ENCODE assay signal across 14 cellular contexts in genomic region chr19:48990400-48990799, GRCh38. TPM values are rescaled to one million over a fixed set of nuclear protein-coding genes. Genes with fewer than 3 reads are reported as not detected.
A peak's percentile ranks its signal among the peaks of the same experiment; 100 is the strongest.
DNase-seq lines count a peak whose midpoint lies in the region; ATAC-seq and TF ChIP-seq lines count a peak whose summit lies in the region.
"Had no signal": no experiment of that assay in that cellular context is flagged by ENCODE, and none has a peak within 500 bp of the region (broad histone marks: within the 10 kb centered on the region; RNA-seq: fewer than 3 reads in every experiment).

No MANE protein-coding gene starts in this region.

- TF ChIP-seq CTCF in endodermal cell (conservative IDR thresholded peaks at IDR 0.05) (no peak), progenitor cell of endocrine pancreas (IDR thresholded peaks at IDR 0.05; ENCODE audit: unreplicated experiment) (no peak), hepatocyte (IDR thresholded peaks at IDR 0.05; ENCODE audit: poor library complexity) (no peak)

- H3K9me2 ChIP-seq in hepatocyte (replicated peaks; ENCODE audit: insufficient read depth) = no peaks in the 10 kb centered on the region

- no peaks in the 10 kb centered on the region for H3K9me3 ChIP-seq in SJCRH30 (replicated peaks)
- H3K9me3 ChIP-seq in endodermal cell (ENCODE audit: control insufficient read depth, low read length) = no peaks in the 10 kb centered on the region
- H3K9me3 ChIP-seq in hepatocyte (ENCODE audit: low read depth) = no peaks in the 10 kb centered on the region
- H3K9me3 ChIP-seq: tibial nerve had no signal

- no peak overlapping the region for H3K4me3 Mint-ChIP-seq in T-helper 1 cell treated with Interleukin-12 subunit alpha and Interleukin-12 subunit beta and Interleukin-4 antibody, amounts not matched to agents 30 μg/mL and 1 μg/mL, for 36 hours
- H3K4me3 Mint-ChIP-seq in endodermal cell (peak overlapping the region; percentile 4), progenitor cell of endocrine pancreas (ENCODE audit: low read depth) (no peak overlapping the region)

- peaks cover 19% of the 10 kb centered on the region for H3K36me3 Mint-ChIP-seq in T-helper 1 cell treated with Interleukin-12 subunit alpha and Interleukin-12 subunit beta and Interleukin-4 antibody, amounts not matched to agents 30 μg/mL and 1 μg/mL, for 36 hours (ENCODE audit: low read depth)
- H3K36me3 Mint-ChIP-seq in endodermal cell (ENCODE audit: low read depth) = peaks cover 41% of the 10 kb centered on the region
- H3K36me3 Mint-ChIP-seq in progenitor cell of endocrine pancreas (ENCODE audit: insufficient read depth) = peaks cover 10% of the 10 kb centered on the region

- H3K9ac ChIP-seq in endodermal cell (ENCODE audit: extremely low read depth, low read length, poor library complexity, severe bottlenecking) = no peak overlapping the region

- H3K9me3 Mint-ChIP-seq in T-helper 1 cell treated with Interleukin-12 subunit alpha and Interleukin-12 subunit beta and Interleukin-4 antibody, amounts not matched to agents 30 μg/mL and 1 μg/mL, for 36 hours = no peaks in the 10 kb centered on the region
- H3K9me3 Mint-ChIP-seq in endodermal cell (no peaks in the 10 kb centered on the region), progenitor cell of endocrine pancreas (ENCODE audit: low read depth) (no peaks in the 10 kb centered on the region)
- H3K9me3 Mint-ChIP-seq: IgD-negative memory B cell had no signal

- H3K4me1 ChIP-seq in SJCRH30 = peaks cover 12% of the 10 kb centered on the region
- H3K4me1 ChIP-seq in endodermal cell (ENCODE audit: control insufficient read depth, insufficient read depth, low read length) = peaks cover 4% of the 10 kb centered on the region
- H3K4me1 ChIP-seq in hepatocyte (ENCODE audit: insufficient read depth) = peaks cover 18% of the 10 kb centered on the region

- H3K36me3 ChIP-seq in SJCRH30 (peaks cover 22% of the 10 kb centered on the region), endodermal cell (ENCODE audit: control insufficient read depth, insufficient read depth, low read length) (peaks cover 30% of the 10 kb centered on the region), hepatocyte (replicated peaks; ENCODE audit: insufficient read depth, low read depth) (no peaks in the 10 kb centered on the region)

- ATAC-seq in GM18502 (IDR thresholded peaks at IDR 0.05; ENCODE audit: poor library complexity, unreplicated experiment) (no peak), HG03139 (IDR thresholded peaks at IDR 0.05; ENCODE audit: unreplicated experiment) (no peak)
- ATAC-seq: left colon had no signal

- peaks cover 4% of the 10 kb centered on the region for H4K20me1 ChIP-seq in hepatocyte (ENCODE audit: insufficient read depth, poor library complexity, severe bottlenecking)

- no peak for DNase-seq in T-helper 1 cell
- DNase-seq in SJCRH30 = no peak
- DNase-seq in endodermal cell = no peak
- no peak for DNase-seq in progenitor cell of endocrine pancreas (ENCODE audit: low spot score, unreplicated experiment)
- DNase-seq in hepatocyte (ENCODE audit: low spot score) = no peak
- DNase-seq: aorta, DMS 273 treated with DMSO at 0.1 percent for 48 hours, left colon, NCI-H510A treated with DMSO at 0.1 percent for 48 hours had no signal

- H3K27ac Mint-ChIP-seq in T-helper 1 cell treated with Interleukin-12 subunit alpha and Interleukin-12 subunit beta and Interleukin-4 antibody, amounts not matched to agents 30 μg/mL and 1 μg/mL, for 36 hours = peak overlapping the region; percentile 2
- no peak overlapping the region for H3K27ac Mint-ChIP-seq in endodermal cell
- peak overlapping the region; percentile 26 for H3K27ac Mint-ChIP-seq in progenitor cell of endocrine pancreas

- no peaks in the 10 kb centered on the region for H3K27me3 Mint-ChIP-seq in T-helper 1 cell treated with Interleukin-12 subunit alpha and Interleukin-12 subunit beta and Interleukin-4 antibody, amounts not matched to agents 30 μg/mL and 1 μg/mL, for 36 hours (ENCODE audit: low read depth)
- H3K27me3 Mint-ChIP-seq in endodermal cell (ENCODE audit: insufficient read depth) (no peaks in the 10 kb centered on the region), progenitor cell of endocrine pancreas (no peaks in the 10 kb centered on the region)

- peak overlapping the region; percentile 69 for H3K27ac ChIP-seq in SJCRH30
- H3K27ac ChIP-seq in endodermal cell (ENCODE audit: low read depth, low read length) = no peak overlapping the region
- H3K27ac ChIP-seq in hepatocyte = no peak overlapping the region

- 82 to 85% methylated on average over 3 to 4 of the region's 4 CpGs for WGBS in endodermal cell (ENCODE audit: insufficient coverage in 1 of 2, insufficient read length in 1 of 2), 2 experiments
- WGBS in hepatocyte (ENCODE audit: low lambda C conversion rate, missing lambda C conversion rate) = 93% methylated on average over 4 of the region's 4 CpGs

- H2AFZ ChIP-seq in hepatocyte = no peak overlapping the region

- H3K4me2 ChIP-seq in hepatocyte = no peak overlapping the region

- H3K79me2 ChIP-seq in hepatocyte = peaks cover 45% of the 10 kb centered on the region

- no peak overlapping the region for H3K4me3 ChIP-seq in SJCRH30
- H3K4me3 ChIP-seq in endodermal cell (ENCODE audit: low read length) = no peak overlapping the region
- H3K4me3 ChIP-seq in hepatocyte = no peak overlapping the region
- H3K4me3 ChIP-seq: tibial nerve had no signal

- H3K27me3 ChIP-seq in SJCRH30 (no peaks in the 10 kb centered on the region), endodermal cell (ENCODE audit: control insufficient read depth, insufficient read depth, low read length, poor library complexity, severe bottlenecking) (no peaks in the 10 kb centered on the region), hepatocyte (no peaks in the 10 kb centered on the region)
- H3K27me3 ChIP-seq: tibial nerve had no signal

- peaks cover 33% of the 10 kb centered on the region for H3K4me1 Mint-ChIP-seq in T-helper 1 cell treated with Interleukin-12 subunit alpha and Interleukin-12 subunit beta and Interleukin-4 antibody, amounts not matched to agents 30 μg/mL and 1 μg/mL, for 36 hours (ENCODE audit: low read depth)
- peaks cover 23% of the 10 kb centered on the region for H3K4me1 Mint-ChIP-seq in endodermal cell
- peaks cover 18% of the 10 kb centered on the region for H3K4me1 Mint-ChIP-seq in progenitor cell of endocrine pancreas (ENCODE audit: low read depth)

RNA-seq across cellular contexts. Expression of gene GYS1, which starts 2.7 kb away (rescaled TPM):
- total RNA-seq in SJCRH30 (2014; rRNA removed; shearing (Covaris generic)) = 38.9 and 42.8 TPM in 2 replicates
- 10 to 100 TPM; 63.5 to 69.1 TPM for total RNA-seq in endodermal cell
- polyA plus RNA-seq in endodermal cell (2013, experiment 1 of 2) = 34.7 TPM
- polyA plus RNA-seq in endodermal cell (2013, experiment 2 of 2) = 34.4 TPM
- 57.4 and 65.8 TPM in 2 replicates for total RNA-seq in progenitor cell of endocrine pancreas
- total RNA-seq in hepatocyte = 29.2 and 37.4 TPM in 2 replicates
- polyA plus RNA-seq in hepatocyte = 45.9 and 54.8 TPM in 2 replicates

RNA-seq across cellular contexts. Expression of gene RUVBL2, which starts 3.3 kb away (rescaled TPM):
- 139 and 152 TPM in 2 replicates for total RNA-seq in SJCRH30 (2014; rRNA removed; shearing (Covaris generic))
- total RNA-seq in endodermal cell (100 to 1,000 TPM; 101 to 112 TPM), progenitor cell of endocrine pancreas (81.5 and 83.0 TPM in 2 replicates), hepatocyte (62.9 and 72.1 TPM in 2 replicates)
- 71.4 TPM for polyA plus RNA-seq in endodermal cell (2013, experiment 1 of 2)
- 65.0 TPM for polyA plus RNA-seq in endodermal cell (2013, experiment 2 of 2)
- 79.6 and 84.9 TPM in 2 replicates for polyA plus RNA-seq in hepatocyte

RNA-seq across cellular contexts. Expression of gene FTL, which starts 25.3 kb away (rescaled TPM):
- 1,133 and 1,259 TPM in 2 replicates for total RNA-seq in SJCRH30 (2014; rRNA removed; shearing (Covaris generic))
- total RNA-seq in endodermal cell (1,000 to 10,000 TPM; 1,784 to 3,181 TPM), progenitor cell of endocrine pancreas (2,544 and 2,716 TPM in 2 replicates), hepatocyte (8,878 and 9,969 TPM in 2 replicates)
- 1,418 TPM for polyA plus RNA-seq in endodermal cell (2013, experiment 1 of 2)
- polyA plus RNA-seq in endodermal cell (2013, experiment 2 of 2) = 1,365 TPM
- 13,723 and 15,987 TPM in 2 replicates for polyA plus RNA-seq in hepatocyte

RNA-seq across cellular contexts. Expression of gene LHB, which starts 26.5 kb away (rescaled TPM):
- total RNA-seq in SJCRH30 (2014; rRNA removed; shearing (Covaris generic)) = not detected in 2 replicates
- total RNA-seq in endodermal cell (under 1 TPM in 1 of 2 donors, not detected in 1; 0.59 TPM), progenitor cell of endocrine pancreas (not detected in 2 replicates), hepatocyte (not detected in 2 replicates)
- not detected for polyA plus RNA-seq in endodermal cell (2013, experiment 1 of 2)
- not detected for polyA plus RNA-seq in endodermal cell (2013, experiment 2 of 2)
- polyA plus RNA-seq in hepatocyte = not detected in 2 replicates
- total RNA-seq: left colon had no signal

RNA-seq across cellular contexts. Expression of gene CGB3, which starts 33.7 kb away (rescaled TPM):
- not detected in 2 replicates for total RNA-seq in SJCRH30 (2014; rRNA removed; shearing (Covaris generic))
- not detected for total RNA-seq in endodermal cell
- polyA plus RNA-seq in endodermal cell (2013, experiment 1 of 2) = not detected
- polyA plus RNA-seq in endodermal cell (2013, experiment 2 of 2) = not detected
- total RNA-seq in progenitor cell of endocrine pancreas = not detected in 2 replicates
- 1.1 TPM in 1 of 2 replicates, not detected in the other for total RNA-seq in hepatocyte
- not detected in 2 replicates for polyA plus RNA-seq in hepatocyte
- total RNA-seq: aorta, left colon, tibial nerve had no signal
- polyA plus RNA-seq: aorta, IgD-negative memory B cell had no signal
